ENCODE assay signal across 1 cellular context in genomic region chr2:238895901-238896600, GRCh38.
TF ChIP-seq lines count a peak whose summit lies in the region.

No MANE protein-coding gene starts in this region.

TF ChIP-seq in SK-N-SH treated with all-trans-retinoic acid at 6 μM for 48 hours, 23 proteins besides CTCF, POLR2A, EP300 and RAD21 (continued from another document):
- no peak for TF ChIP-seq TSHZ2 (CRISPR knock-in tag; IDR thresholded peaks at IDR 0.05)
- TF ChIP-seq CREB5 (CRISPR knock-in tag; IDR thresholded peaks at IDR 0.05; ENCODE audit: low read depth): no peak
- TF ChIP-seq GLIS3 (CRISPR knock-in tag; IDR thresholded peaks at IDR 0.05): no peak
- no peak for TF ChIP-seq ZC3H10 (CRISPR knock-in tag; IDR thresholded peaks at IDR 0.05)
- TF ChIP-seq ZFP30 (CRISPR knock-in tag; IDR thresholded peaks at IDR 0.05): no peak
- TF ChIP-seq TCF4 (CRISPR knock-in tag; IDR thresholded peaks at IDR 0.05; ENCODE audit: borderline replicate concordance): no peak
- no peak for TF ChIP-seq ISL1 (CRISPR knock-in tag; IDR thresholded peaks at IDR 0.05)
- no peak for TF ChIP-seq TOX (CRISPR knock-in tag; IDR thresholded peaks at IDR 0.05; ENCODE audit: borderline replicate concordance)
- no peak for TF ChIP-seq ZNF565 (CRISPR knock-in tag; conservative IDR thresholded peaks at IDR 0.05; ENCODE audit: low read depth)
